In genomic region chr7:38428040-38428439, GRCh38 we compare ENCODE assay signal across 24 cellular contexts.
A peak's percentile ranks its signal among the peaks of the same experiment; 100 is the strongest.
DNase-seq lines count a peak whose midpoint lies in the region; ATAC-seq and TF ChIP-seq lines count a peak whose summit lies in the region.
"Had no signal": no experiment of that assay in that cellular context is flagged by ENCODE, and none has a peak within 500 bp of the region (broad histone marks: within the 10 kb centered on the region; RNA-seq: fewer than 3 reads in every experiment).

No MANE protein-coding gene starts in this region.

- peak; percentile 38 for ATAC-seq in Right ventricle myocardium superior (ENCODE audit: poor library complexity)
- no peak for ATAC-seq in right cardiac atrium
- ATAC-seq in HG03342 (IDR thresholded peaks at IDR 0.05; ENCODE audit: unreplicated experiment): no peak

- H3K4me1 Mint-ChIP-seq in activated naive CD8-positive, alpha-beta T cell treated with anti-CD3 and anti-CD28 coated beads for 36 hours: peaks cover 32% of the 10 kb centered on the region
- H3K4me1 Mint-ChIP-seq: brain had no signal

- H3K36me3 ChIP-seq in uterus: no peaks in the 10 kb centered on the region
- H3K36me3 ChIP-seq: BLaER1 treated with 17β-estradiol and CSF1 and Interleukin-3, amounts not matched to agents 10 nM and 100 nM; prostate gland; suprapubic skin had no signal

- H3K9me3 Mint-ChIP-seq in activated naive CD8-positive, alpha-beta T cell treated with anti-CD3 and anti-CD28 coated beads for 36 hours: peaks cover 16% of the 10 kb centered on the region
- H3K9me3 Mint-ChIP-seq: activated CD4-positive, alpha-beta memory T cell treated with anti-CD3 and anti-CD28 coated beads for 36 hours; brain had no signal

- H3K4me1 ChIP-seq in right cardiac atrium (ENCODE audit: control insufficient read depth, insufficient read depth, low read length): no peaks in the 10 kb centered on the region
- no peaks in the 10 kb centered on the region for H3K4me1 ChIP-seq in uterus
- H3K4me1 ChIP-seq: Caco-2, prostate gland, suprapubic skin had no signal

- H3K27me3 ChIP-seq in right cardiac atrium (ENCODE audit: control insufficient read depth, insufficient read depth) (no peaks in the 10 kb centered on the region), uterus (no peaks in the 10 kb centered on the region)
- H3K27me3 ChIP-seq: BLaER1 treated with 17β-estradiol and CSF1 and Interleukin-3, amounts not matched to agents 10 nM and 100 nM; suprapubic skin had no signal

- intact Hi-C loops in Right ventricle myocardium superior (cut with DNase I): no loop called here
- intact Hi-C loops in cardiac septum (cut with DNase I): no loop called here
- intact Hi-C loops in right cardiac atrium (cut with DNase I): no loop called here
- intact Hi-C loops in uterus (cut with DNase I; ENCODE audit: low total_unique reads): no loop called here

- H3K9me3 ChIP-seq in right cardiac atrium (ENCODE audit: control insufficient read depth, low read length) (no peaks in the 10 kb centered on the region), uterus (no peaks in the 10 kb centered on the region)
- H3K9me3 ChIP-seq: BLaER1 treated with 17β-estradiol and CSF1 and Interleukin-3, amounts not matched to agents 10 nM and 100 nM; Caco-2; prostate gland; suprapubic skin had no signal

- no peak for TF ChIP-seq POLR2A in uterus (IDR thresholded peaks at IDR 0.05)

- in situ Hi-C loops in astrocyte of the cerebellum (cut with HindIII; ENCODE audit: low sequenced_read_pairs): no loop called here

- 21% methylated on average over 1 of the region's 1 CpG for WGBS in right cardiac atrium

- no peak overlapping the region for H3K27ac ChIP-seq in right cardiac atrium (ENCODE audit: low read length)
- no peak overlapping the region for H3K27ac ChIP-seq in uterus
- H3K27ac ChIP-seq: BLaER1 treated with 17β-estradiol and CSF1 and Interleukin-3, amounts not matched to agents 10 nM and 100 nM; prostate gland; suprapubic skin had no signal

- H3K27me3 Mint-ChIP-seq in activated naive CD8-positive, alpha-beta T cell treated with anti-CD3 and anti-CD28 coated beads for 36 hours: no peaks in the 10 kb centered on the region
- H3K27me3 Mint-ChIP-seq: activated CD4-positive, alpha-beta memory T cell treated with anti-CD3 and anti-CD28 coated beads for 36 hours; brain had no signal

- TF ChIP-seq CTCF in astrocyte of the cerebellum (IDR thresholded peaks at IDR 0.05; ENCODE audit: low read depth, low read length, missing control alignments): no peak
- TF ChIP-seq CTCF in uterus (IDR thresholded peaks at IDR 0.05): no peak

- H3K27ac Mint-ChIP-seq in activated naive CD8-positive, alpha-beta T cell treated with anti-CD3 and anti-CD28 coated beads for 36 hours: no peak overlapping the region
- H3K27ac Mint-ChIP-seq: activated CD4-positive, alpha-beta memory T cell treated with anti-CD3 and anti-CD28 coated beads for 36 hours had no signal

- H3K36me3 Mint-ChIP-seq in activated naive CD8-positive, alpha-beta T cell treated with anti-CD3 and anti-CD28 coated beads for 36 hours: peaks cover 3% of the 10 kb centered on the region
- H3K36me3 Mint-ChIP-seq: activated CD4-positive, alpha-beta memory T cell treated with anti-CD3 and anti-CD28 coated beads for 36 hours had no signal

- H3K4me3 ChIP-seq in astrocyte of the cerebellum (ENCODE audit: low read depth, low read length) (no peak overlapping the region), right cardiac atrium (ENCODE audit: low read length) (no peak overlapping the region), uterus (no peak overlapping the region)
- H3K4me3 ChIP-seq: BLaER1 treated with 17β-estradiol and CSF1 and Interleukin-3, amounts not matched to agents 10 nM and 100 nM; lung; prostate gland; suprapubic skin had no signal

- DNase-seq in Right ventricle myocardium superior: no peak
- no peak for DNase-seq in cardiac septum (ENCODE audit: low spot score)
- peak; percentile 18 for DNase-seq in astrocyte of the cerebellum (ENCODE audit: low read depth)
- DNase-seq in right cardiac atrium: peak in 2 of 3 donors; percentile 22 to 63
- DNase-seq in uterus: peak; percentile 39 to 64
- DNase-seq in activated naive CD8-positive, alpha-beta T cell treated with anti-CD3 and anti-CD28 coated beads for 36 hours: no peak
- no peak for DNase-seq in T-helper 1 cell
- DNase-seq: activated CD4-positive, alpha-beta memory T cell treated with anti-CD3 and anti-CD28 coated beads for 36 hours; activated CD4-positive, CD25-positive, alpha-beta regulatory T cell; activated CD8-positive, alpha-beta memory T cell treated with anti-CD3 and anti-CD28 coated beads, Interleukin-2, amount 50 U/mL, for 48 hours; Caco-2; effector CD8-positive, alpha-beta T cell; erythroblast; HCEC 1CT; islet precursor cell; NCI-H1092 treated with DMSO at 0.1 percent for 48 hours; NCI-H187 treated with DMSO at 0.1 percent for 48 hours; NCI-H774 had no signal

- H3K4me3 Mint-ChIP-seq in activated naive CD8-positive, alpha-beta T cell treated with anti-CD3 and anti-CD28 coated beads for 36 hours: no peak overlapping the region
- H3K4me3 Mint-ChIP-seq: activated CD4-positive, alpha-beta memory T cell treated with anti-CD3 and anti-CD28 coated beads for 36 hours had no signal

Comparison
In these comparisons a context has a peak if more than half of its experiments do, and no peak if none do; other contexts are left out.
1. DNase-seq: peak in astrocyte of the cerebellum (single experiment), right cardiac atrium (2 of 3) and uterus (2 of 2); none in Right ventricle myocardium superior (single experiment), cardiac septum (single experiment), activated naive CD8-positive, alpha-beta T cell treated with anti-CD3 and anti-CD28 coated beads for 36 hours (single experiment) and T-helper 1 cell (0 of 5).